ENCODE assay signal across 2 cellular contexts in genomic region chr17:68573338-68573737, GRCh38.
A peak's percentile ranks its signal among the peaks of the same experiment; 100 is the strongest.
TF ChIP-seq lines count a peak whose summit lies in the region.

No MANE protein-coding gene starts in this region.

TF ChIP-seq in HepG2, 621 proteins besides CTCF, POLR2A, EP300 and RAD21:
- TF ChIP-seq SRSF9 (IDR thresholded peaks at IDR 0.05; ENCODE audit: borderline replicate concordance, insufficient read depth, low read depth, low read length, poor library complexity, severe bottlenecking) (peak; percentile 90), ATF7 (IDR thresholded peaks at IDR 0.05) (peak; percentile 23; the same call in 1 of the 2 replicates), ATF7 (CRISPR knock-in tag; IDR thresholded peaks at IDR 0.05) (no peak), ZNF136 (CRISPR knock-in tag; IDR thresholded peaks at IDR 0.05; ENCODE audit: low read depth) (no peak), ZUFSP (CRISPR knock-in tag; IDR thresholded peaks at IDR 0.05; ENCODE audit: borderline replicate concordance) (no peak), PHF20 (CRISPR knock-in tag; IDR thresholded peaks at IDR 0.05) (no peak), ATM (IDR thresholded peaks at IDR 0.05; ENCODE audit: borderline replicate concordance) (peak; percentile 42; the same call in 1 of the 2 replicates), IRF2 (CRISPR knock-in tag; IDR thresholded peaks at IDR 0.05) (no peak), ZBTB40 (IDR thresholded peaks at IDR 0.05) (peak; percentile 25; the same call in 1 of the 2 replicates), ZBTB40 (CRISPR knock-in tag; IDR thresholded peaks at IDR 0.05) (no peak), FOXP1 (IDR thresholded peaks at IDR 0.05) (0 out of 2 replicates have a peak, but pooled peaks have one; percentile 12), FOXP1 (CRISPR knock-in tag; IDR thresholded peaks at IDR 0.05) (no peak)

TF ChIP-seq in K562, 482 proteins besides CTCF, POLR2A, EP300 and RAD21:
- TF ChIP-seq PHF21A (IDR thresholded peaks at IDR 0.05; ENCODE audit: borderline replicate concordance, low read depth) (no peak), CHD1 (IDR thresholded peaks at IDR 0.05; ENCODE audit: low read length) (no peak), ZNF512 (tag; IDR thresholded peaks at IDR 0.05) (peak; percentile 92), PRMT5 (CRISPR knock-in tag; IDR thresholded peaks at IDR 0.05) (no peak), GATAD2A (IDR thresholded peaks at IDR 0.05) (no peak), HOXB6 (CRISPR knock-in tag; IDR thresholded peaks at IDR 0.05; ENCODE audit: borderline replicate concordance) (no peak), PRPF4 (IDR thresholded peaks at IDR 0.05; ENCODE audit: insufficient read depth, low read depth, low read length, poor library complexity, severe bottlenecking) (no peak), TCF15 (CRISPR knock-in tag; IDR thresholded peaks at IDR 0.05) (no peak), ZEB2 (IDR thresholded peaks at IDR 0.05) (no peak), ELF4 (CRISPR knock-in tag; IDR thresholded peaks at IDR 0.05) (0 out of 2 replicates have a peak, but pooled peaks have one; percentile 36), E2F1 (CRISPR knock-in tag; IDR thresholded peaks at IDR 0.05) (no peak), BCLAF1 (IDR thresholded peaks at IDR 0.05; ENCODE audit: borderline replicate concordance in 1 of 2, control insufficient read depth in 1 of 2, low read depth in 2 of 2, low read length in 1 of 2) (0 out of 4 replicates have a peak, but pooled peaks of 1 of the 2 experiments have one; percentile 29), MED1 (CRISPR knock-in tag; IDR thresholded peaks at IDR 0.05; ENCODE audit: borderline replicate concordance) (no peak), PTTG1 (tag; IDR thresholded peaks at IDR 0.05; ENCODE audit: low read depth) (no peak), SIN3A (IDR thresholded peaks at IDR 0.05; ENCODE audit: borderline replicate concordance in 2 of 2, control insufficient read depth in 1 of 2, low read depth in 2 of 2, low read length in 2 of 2) (no peak), MTA1 (IDR thresholded peaks at IDR 0.05; ENCODE audit: borderline replicate concordance) (0 out of 2 replicates have a peak, but pooled peaks have one; percentile 34), ZNF695 (CRISPR knock-in tag; IDR thresholded peaks at IDR 0.05) (no peak), ZNF12 (CRISPR knock-in tag; IDR thresholded peaks at IDR 0.05) (no peak)
